In genomic region chr11:77637345-77638165, GRCh38 we compare ENCODE assay signal across 8 cellular contexts. TPM values are rescaled to one million over a fixed set of nuclear protein-coding genes. Genes with fewer than 3 reads are reported as not detected.
A peak's percentile ranks its signal among the peaks of the same experiment; 100 is the strongest.
DNase-seq lines count a peak whose midpoint lies in the region; ATAC-seq and TF ChIP-seq lines count a peak whose summit lies in the region.

Gene CLNS1A, minus strand, starts transcription at chr11:77637794. Its CDS starts 80 bp downstream, at chr11:77637714.

- peak; percentile 98 for ATAC-seq in GM21529 (IDR thresholded peaks at IDR 0.05; ENCODE audit: unreplicated experiment)
- ATAC-seq in activated T-cell treated with anti-CD3 and anti-CD28 coated beads, Interleukin-2, amount 50 U/mL, for 4 hours: peak; percentile 98 to 99

- H3K4me3 ChIP-seq in esophagus muscularis mucosa (peak within 1 kb of the TSS; percentile 79 to 91 (median 87)), muscle layer of duodenum (ENCODE audit: low read depth in 1 of 2, low read length in 2 of 2) (peak within 1 kb of the TSS; percentile 71 to 99)

- peaks cover 20 to 31% (median 30%) of the 10 kb centered on the region in 4 donors for H3K4me1 ChIP-seq in esophagus muscularis mucosa
- H3K4me1 ChIP-seq in muscle layer of duodenum (ENCODE audit: control insufficient read depth in 1 of 2, insufficient read depth in 2 of 2, low read length in 2 of 2): peaks cover 8 to 23% of the 10 kb centered on the region in 2 donors

- intact Hi-C loops in esophagus muscularis mucosa (cut with DNase I): no loop called here

- H3K4me3 Mint-ChIP-seq in activated T-cell treated with anti-CD3 and anti-CD28 coated beads, Interleukin-2, amount 50 U/mL, for 4 hours: peak within 1 kb of the TSS; percentile 95

- no peak for TF ChIP-seq RAD21 in Ishikawa (IDR thresholded peaks at IDR 0.05; ENCODE audit: low read depth)

- H3K9me3 ChIP-seq in esophagus muscularis mucosa: no peaks in the 10 kb centered on the region
- H3K9me3 ChIP-seq in muscle layer of duodenum (ENCODE audit: control insufficient read depth in 1 of 2, low read length in 2 of 2): no peaks in the 10 kb centered on the region

- peak; percentile 86 for DNase-seq in DMS114 treated with DMSO at 0.1 percent for 48 hours (lab: John Stamatoyannopoulos, UW; ENCODE audit: unreplicated experiment)
- DNase-seq in activated T-cell treated with anti-CD3 and anti-CD28 coated beads, Interleukin-2, amount 50 U/mL, for 4 hours: peak; percentile 70
- DNase-seq in esophagus muscularis mucosa (ENCODE audit: extremely low spot score): peak; percentile 95
- peak; percentile 65 to 69 for DNase-seq in stimulated activated CD8-positive, alpha-beta memory T cell treated with anti-CD3 and anti-CD28 coated beads, Interleukin-7, amount 100 ng/mL, for 4 hours (ENCODE audit: low read depth in 2 of 2)

- H3K27ac ChIP-seq in esophagus muscularis mucosa (replicated peaks in 1 of 4) (peak within 1 kb of the TSS; percentile 79 to 86 (median 81)), muscle layer of duodenum (ENCODE audit: low read length) (peak within 1 kb of the TSS; percentile 63)

- H3K9me3 Mint-ChIP-seq in activated T-cell treated with anti-CD3 and anti-CD28 coated beads, Interleukin-2, amount 50 U/mL, for 4 hours: peaks cover 3% of the 10 kb centered on the region

- TF ChIP-seq EP300 in Ishikawa (IDR thresholded peaks at IDR 0.05; ENCODE audit: borderline replicate concordance) (no peak), esophagus muscularis mucosa (IDR thresholded peaks at IDR 0.05) (no peak)

- no peaks in the 10 kb centered on the region for H3K27me3 ChIP-seq in esophagus muscularis mucosa
- H3K27me3 ChIP-seq in muscle layer of duodenum (ENCODE audit: low read depth, low read length): no peaks in the 10 kb centered on the region

- TF ChIP-seq CTCF in esophagus muscularis mucosa (IDR thresholded peaks at IDR 0.05): peak in 1 of 3 experiments; percentile 11

- 1% methylated on average over 16 of the region's 41 CpGs for WGBS in esophagus muscularis mucosa

- H3K27me3 Mint-ChIP-seq in activated T-cell treated with anti-CD3 and anti-CD28 coated beads, Interleukin-2, amount 50 U/mL, for 4 hours (ENCODE audit: low read depth): no peaks in the 10 kb centered on the region

- peaks cover 38% of the 10 kb centered on the region for H3K4me1 Mint-ChIP-seq in activated T-cell treated with anti-CD3 and anti-CD28 coated beads, Interleukin-2, amount 50 U/mL, for 4 hours (ENCODE audit: low read depth)

- H3K36me3 ChIP-seq in esophagus muscularis mucosa: no peaks in the 10 kb centered on the region
- H3K36me3 ChIP-seq in muscle layer of duodenum (ENCODE audit: control insufficient read depth in 1 of 2, insufficient read depth in 2 of 2, low read length in 2 of 2): no peaks in the 10 kb centered on the region

- H3K36me3 Mint-ChIP-seq in activated T-cell treated with anti-CD3 and anti-CD28 coated beads, Interleukin-2, amount 50 U/mL, for 4 hours (ENCODE audit: insufficient read depth): peaks cover 12% of the 10 kb centered on the region

- no peak for TF ChIP-seq POLR2A in esophagus muscularis mucosa (IDR thresholded peaks at IDR 0.05; ENCODE audit: low read depth)

TF ChIP-seq in Ishikawa, 13 proteins besides CTCF, POLR2A, EP300 and RAD21 (continues in another document):
- TF ChIP-seq TCF12 (IDR thresholded peaks at IDR 0.05; ENCODE audit: low read depth) (peak; percentile 61), TAF1 (IDR thresholded peaks at IDR 0.05; ENCODE audit: low read depth) (peak; percentile 92), CREB1 (IDR thresholded peaks at IDR 0.05; ENCODE audit: low read depth) (no peak), ZBTB7A (IDR thresholded peaks at IDR 0.05; ENCODE audit: low read depth) (no peak), CEBPB (IDR thresholded peaks at IDR 0.05) (no peak), MAX (IDR thresholded peaks at IDR 0.05) (peak; percentile 95), EGR1 (IDR thresholded peaks at IDR 0.05) (no peak), REST (IDR thresholded peaks at IDR 0.05; ENCODE audit: low read depth) (no peak), USF1 (IDR thresholded peaks at IDR 0.05) (no peak)

TF ChIP-seq in PFSK-1, 5 proteins besides CTCF, POLR2A, EP300 and RAD21:
- TF ChIP-seq SIN3A (IDR thresholded peaks at IDR 0.05; ENCODE audit: borderline replicate concordance, insufficient read depth, low read length) (peak; percentile 97; the same call in 1 of the 2 replicates), TAF1 (IDR thresholded peaks at IDR 0.05; ENCODE audit: borderline replicate concordance, insufficient read depth, low read length) (peak; percentile 98), FOXP2 (optimal IDR thresholded peaks at IDR 0.05; ENCODE audit: borderline replicate concordance, extremely low read depth, extremely low read length, insufficient read depth) (peak; percentile 86), POLR2AphosphoS5 (IDR thresholded peaks at IDR 0.05; ENCODE audit: low read depth, low read length) (peak; percentile 97), REST (IDR thresholded peaks at IDR 0.05; ENCODE audit: insufficient read depth in 1 of 2, low read depth in 2 of 2, low read length in 2 of 2) (peak in 1 of 2 experiments; percentile 57; a peak in 2 of 4 replicates)

RNA-seq across cellular contexts. Expression of gene CLNS1A, which starts in this region (rescaled TPM):
- 97.8 TPM for polyA plus RNA-seq in PFSK-1 (2012; ENCODE audit: insufficient read length, low read depth)
- total RNA-seq in activated T-cell treated with anti-CD3 and anti-CD28 coated beads, Interleukin-2, amount 50 U/mL, for 4 hours: 100 to 1,000 TPM; 145 to 159 (median 153) TPM
- 10 to 100 TPM; 50.5 to 78.0 (median 72.7) TPM for total RNA-seq in esophagus muscularis mucosa

Comparison
In these comparisons a context has a peak if more than half of its experiments do, and no peak if none do; other contexts are left out.
1. Peak in every context shown above with its lines: DNase-seq, ATAC-seq, H3K4me3 ChIP-seq and H3K27ac ChIP-seq.